ENCODE assay signal across 1 cellular context in the genomic region with DNA sequence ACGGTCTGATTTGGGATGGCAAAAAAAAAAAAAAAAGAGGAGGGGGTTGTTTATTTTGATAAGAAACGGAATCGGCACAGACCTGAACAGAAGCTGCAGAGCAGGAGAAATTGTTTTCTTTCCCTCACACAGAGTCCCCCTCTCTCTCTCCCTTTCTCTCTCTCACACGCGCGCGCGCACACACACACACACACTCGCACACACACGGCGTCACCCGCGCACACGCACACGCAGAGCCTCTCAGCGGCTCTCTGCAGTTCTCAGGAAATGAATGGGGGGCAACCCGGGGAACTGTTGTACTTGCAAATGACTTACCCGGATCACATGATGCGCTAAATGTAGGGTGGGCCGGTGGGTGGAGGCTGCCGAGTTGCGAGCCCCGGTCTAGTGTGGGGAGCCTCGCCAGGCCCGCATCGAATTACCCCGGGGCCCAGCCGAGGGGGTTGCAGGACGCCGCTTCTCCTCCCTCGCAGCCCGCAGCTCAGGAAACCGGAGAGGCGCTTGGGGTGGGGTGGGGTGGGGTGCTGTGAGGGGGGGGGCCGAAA.
TF ChIP-seq lines count a peak whose summit lies in the region.

No MANE protein-coding gene starts in this region.

TF ChIP-seq in HEK293, 187 proteins besides CTCF, POLR2A, EP300 and RAD21 (continued from another document and continues in another):
- TF ChIP-seq ZNF692 (tag by site-specific recombination; IDR thresholded peaks at IDR 0.05) (peak; percentile 91), ZNF843 (tag by site-specific recombination; IDR thresholded peaks at IDR 0.05) (peak; percentile 35; the same call in 1 of the 2 replicates), ZNF704 (tag by site-specific recombination; IDR thresholded peaks at IDR 0.05) (no peak), TRIM28 (IDR thresholded peaks at IDR 0.05; ENCODE audit: borderline replicate concordance, low read length) (peak; percentile 55; the same call in 1 of the 2 replicates), SCRT1 (tag by site-specific recombination; IDR thresholded peaks at IDR 0.05; ENCODE audit: borderline replicate concordance) (peak; percentile 60; the same call in 1 of the 2 replicates), ZNF146 (tag by site-specific recombination; IDR thresholded peaks at IDR 0.05) (no peak), ZNF23 (tag by site-specific recombination; IDR thresholded peaks at IDR 0.05; ENCODE audit: borderline replicate concordance) (no peak), OSR2 (tag by site-specific recombination; IDR thresholded peaks at IDR 0.05) (peak; percentile 60), ZNF292 (tag by site-specific recombination; IDR thresholded peaks at IDR 0.05; ENCODE audit: borderline replicate concordance, low read depth) (no peak), GLIS1 (tag by site-specific recombination; IDR thresholded peaks at IDR 0.05) (peak; percentile 86), ZNF544 (tag by site-specific recombination; IDR thresholded peaks at IDR 0.05) (no peak), SP2 (tag by site-specific recombination; IDR thresholded peaks at IDR 0.05) (no peak), ZNF24 (tag by site-specific recombination; IDR thresholded peaks at IDR 0.05) (peak; percentile 72; the same call in 1 of the 2 replicates), EGR2 (tag by site-specific recombination; IDR thresholded peaks at IDR 0.05; ENCODE audit: low read depth) (peak; percentile 48), MYNN (tag by site-specific recombination; IDR thresholded peaks at IDR 0.05; ENCODE audit: borderline replicate concordance) (no peak), TCF7L2 (IDR thresholded peaks at IDR 0.05; ENCODE audit: borderline replicate concordance, low read depth, low read length) (peak; percentile 60; the same call in 1 of the 2 replicates), ZNF155 (tag by site-specific recombination; IDR thresholded peaks at IDR 0.05) (no peak), GLI4 (tag by site-specific recombination; IDR thresholded peaks at IDR 0.05) (no peak), KLF10 (tag by site-specific recombination; IDR thresholded peaks at IDR 0.05) (peak; percentile 10; the same call in 1 of the 2 replicates), BCL11A (tag by site-specific recombination; IDR thresholded peaks at IDR 0.05; ENCODE audit: low read depth) (no peak), ATF2 (tag by site-specific recombination; IDR thresholded peaks at IDR 0.05; ENCODE audit: low read depth) (no peak), ZBTB17 (tag by site-specific recombination; IDR thresholded peaks at IDR 0.05) (peak; percentile 90), ZNF501 (tag by site-specific recombination; IDR thresholded peaks at IDR 0.05) (peak; percentile 78), ZNF830 (tag by site-specific recombination; IDR thresholded peaks at IDR 0.05; ENCODE audit: low read depth) (no peak), BCL11B (tag by site-specific recombination; IDR thresholded peaks at IDR 0.05; ENCODE audit: low read depth) (no peak), ZNF48 (tag by site-specific recombination; IDR thresholded peaks at IDR 0.05) (no peak), ZNF433 (tag by site-specific recombination; IDR thresholded peaks at IDR 0.05; ENCODE audit: low read depth) (no peak), ZNF585B (tag by site-specific recombination; IDR thresholded peaks at IDR 0.05) (no peak), ZNF266 (tag by site-specific recombination; IDR thresholded peaks at IDR 0.05; ENCODE audit: low read depth) (no peak), ZNF654 (tag by site-specific recombination; IDR thresholded peaks at IDR 0.05; ENCODE audit: low read depth) (no peak), ZNF221 (tag by site-specific recombination; IDR thresholded peaks at IDR 0.05; ENCODE audit: borderline replicate concordance) (no peak), HOXA7 (CRISPR knock-in tag; IDR thresholded peaks at IDR 0.05; ENCODE audit: borderline replicate concordance) (no peak), ZNF10 (tag by site-specific recombination; IDR thresholded peaks at IDR 0.05) (no peak), KLF16 (tag by site-specific recombination; IDR thresholded peaks at IDR 0.05) (peak; percentile 63), ZNF140 (tag by site-specific recombination; IDR thresholded peaks at IDR 0.05) (no peak), ZFP3 (tag by site-specific recombination; IDR thresholded peaks at IDR 0.05; ENCODE audit: low read depth) (no peak), ZNF707 (tag by site-specific recombination; IDR thresholded peaks at IDR 0.05) (no peak), FEZF1 (tag by site-specific recombination; IDR thresholded peaks at IDR 0.05) (peak; percentile 56), ZNF560 (tag by site-specific recombination; IDR thresholded peaks at IDR 0.05; ENCODE audit: borderline replicate concordance) (no peak), ZSCAN30 (tag by site-specific recombination; IDR thresholded peaks at IDR 0.05) (no peak), ZNF473 (tag by site-specific recombination; IDR thresholded peaks at IDR 0.05) (no peak), ZNF580 (tag by site-specific recombination; IDR thresholded peaks at IDR 0.05) (peak; percentile 67; the same call in 1 of the 2 replicates), PATZ1 (tag by site-specific recombination; IDR thresholded peaks at IDR 0.05) (peak; percentile 92), HOXC10 (CRISPR knock-in tag; IDR thresholded peaks at IDR 0.05) (no peak), ZNF248 (tag by site-specific recombination; IDR thresholded peaks at IDR 0.05) (no peak), ZNF449 (tag by site-specific recombination; IDR thresholded peaks at IDR 0.05) (no peak)
- TF ChIP-seq, protein P1, sequence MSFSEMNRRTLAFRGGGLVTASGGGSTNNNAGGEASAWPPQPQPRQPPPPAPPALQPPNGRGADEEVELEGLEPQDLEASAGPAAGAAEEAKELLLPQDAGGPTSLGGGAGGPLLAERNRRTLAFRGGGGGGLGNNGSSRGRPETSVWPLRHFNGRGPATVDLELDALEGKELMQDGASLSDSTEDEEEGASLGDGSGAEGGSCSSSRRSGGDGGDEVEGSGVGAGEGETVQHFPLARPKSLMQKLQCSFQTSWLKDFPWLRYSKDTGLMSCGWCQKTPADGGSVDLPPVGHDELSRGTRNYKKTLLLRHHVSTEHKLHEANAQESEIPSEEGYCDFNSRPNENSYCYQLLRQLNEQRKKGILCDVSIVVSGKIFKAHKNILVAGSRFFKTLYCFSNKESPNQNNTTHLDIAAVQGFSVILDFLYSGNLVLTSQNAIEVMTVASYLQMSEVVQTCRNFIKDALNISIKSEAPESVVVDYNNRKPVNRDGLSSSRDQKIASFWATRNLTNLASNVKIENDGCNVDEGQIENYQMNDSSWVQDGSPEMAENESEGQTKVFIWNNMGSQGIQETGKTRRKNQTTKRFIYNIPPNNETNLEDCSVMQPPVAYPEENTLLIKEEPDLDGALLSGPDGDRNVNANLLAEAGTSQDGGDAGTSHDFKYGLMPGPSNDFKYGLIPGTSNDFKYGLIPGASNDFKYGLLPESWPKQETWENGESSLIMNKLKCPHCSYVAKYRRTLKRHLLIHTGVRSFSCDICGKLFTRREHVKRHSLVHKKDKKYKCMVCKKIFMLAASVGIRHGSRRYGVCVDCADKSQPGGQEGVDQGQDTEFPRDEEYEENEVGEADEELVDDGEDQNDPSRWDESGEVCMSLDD (tag by site-specific recombination; IDR thresholded peaks at IDR 0.05), result peak; percentile 63
- TF ChIP-seq, protein P2, sequence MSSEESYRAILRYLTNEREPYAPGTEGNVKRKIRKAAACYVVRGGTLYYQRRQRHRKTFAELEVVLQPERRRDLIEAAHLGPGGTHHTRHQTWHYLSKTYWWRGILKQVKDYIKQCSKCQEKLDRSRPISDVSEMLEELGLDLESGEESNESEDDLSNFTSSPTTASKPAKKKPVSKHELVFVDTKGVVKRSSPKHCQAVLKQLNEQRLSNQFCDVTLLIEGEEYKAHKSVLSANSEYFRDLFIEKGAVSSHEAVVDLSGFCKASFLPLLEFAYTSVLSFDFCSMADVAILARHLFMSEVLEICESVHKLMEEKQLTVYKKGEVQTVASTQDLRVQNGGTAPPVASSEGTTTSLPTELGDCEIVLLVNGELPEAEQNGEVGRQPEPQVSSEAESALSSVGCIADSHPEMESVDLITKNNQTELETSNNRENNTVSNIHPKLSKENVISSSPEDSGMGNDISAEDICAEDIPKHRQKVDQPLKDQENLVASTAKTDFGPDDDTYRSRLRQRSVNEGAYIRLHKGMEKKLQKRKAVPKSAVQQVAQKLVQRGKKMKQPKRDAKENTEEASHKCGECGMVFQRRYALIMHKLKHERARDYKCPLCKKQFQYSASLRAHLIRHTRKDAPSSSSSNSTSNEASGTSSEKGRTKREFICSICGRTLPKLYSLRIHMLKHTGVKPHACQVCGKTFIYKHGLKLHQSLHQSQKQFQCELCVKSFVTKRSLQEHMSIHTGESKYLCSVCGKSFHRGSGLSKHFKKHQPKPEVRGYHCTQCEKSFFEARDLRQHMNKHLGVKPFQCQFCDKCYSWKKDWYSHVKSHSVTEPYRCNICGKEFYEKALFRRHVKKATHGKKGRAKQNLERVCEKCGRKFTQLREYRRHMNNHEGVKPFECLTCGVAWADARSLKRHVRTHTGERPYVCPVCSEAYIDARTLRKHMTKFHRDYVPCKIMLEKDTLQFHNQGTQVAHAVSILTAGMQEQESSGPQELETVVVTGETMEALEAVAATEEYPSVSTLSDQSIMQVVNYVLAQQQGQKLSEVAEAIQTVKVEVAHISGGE (tag by site-specific recombination; conservative IDR thresholded peaks at IDR 0.05; ENCODE audit: low read depth), result peak; percentile 34; the same call in 1 of the 2 replicates
